In genomic region chr17:10621397-10621796, GRCh38 we compare ENCODE assay signal across 20 cellular contexts.
"Had no signal": no experiment of that assay in that cellular context is flagged by ENCODE, and none has a peak within 500 bp of the region (broad histone marks: within the 10 kb centered on the region; RNA-seq: fewer than 3 reads in every experiment).

No MANE protein-coding gene starts in this region.

- H3K36me3 ChIP-seq: colonic mucosa, prostate gland, right lobe of liver, thoracic aorta had no signal

- ATAC-seq: left lobe of liver; natural killer cell treated with Interleukin-12 subunit alpha and Interleukin-12 subunit beta and Interleukin-15 and Interleukin-18, amount 100 ng/mL, for 72 hours; stimulated activated naive B cell treated with anti-CD40 and anti-IgM and Interleukin-4, amounts not matched to agents 10 μg/mL and 1 μg/mL and 100 μg/mL, for 72 hours; stimulated activated naive CD8-positive, alpha-beta T cell treated with anti-CD3 and anti-CD28 coated beads, Interleukin-15, amount 100 ng/mL, for 72 hours had no signal

- H3K27me3 Mint-ChIP-seq: stimulated activated naive B cell treated with anti-CD40 and anti-IgM and Interleukin-4, amounts not matched to agents 10 μg/mL and 1 μg/mL and 100 μg/mL, for 72 hours; stimulated activated naive CD8-positive, alpha-beta T cell treated with anti-CD3 and anti-CD28 coated beads, Interleukin-15, amount 100 ng/mL, for 72 hours had no signal

- H3K9me3 Mint-ChIP-seq: natural killer cell treated with Interleukin-12 subunit alpha and Interleukin-12 subunit beta and Interleukin-15 and Interleukin-18, amount 100 ng/mL, for 72 hours; stimulated activated naive B cell treated with anti-CD40 and anti-IgM and Interleukin-4, amounts not matched to agents 10 μg/mL and 1 μg/mL and 100 μg/mL, for 72 hours; stimulated activated naive CD8-positive, alpha-beta T cell treated with anti-CD3 and anti-CD28 coated beads, Interleukin-15, amount 100 ng/mL, for 72 hours; type B pancreatic cell had no signal

- H3K4me1 ChIP-seq: colonic mucosa, parathyroid adenoma, prostate gland, right lobe of liver had no signal

- H3K9me3 ChIP-seq: colonic mucosa, prostate gland, right lobe of liver, thoracic aorta had no signal

- H3K4me3 Mint-ChIP-seq: natural killer cell treated with Interleukin-12 subunit alpha and Interleukin-12 subunit beta and Interleukin-15 and Interleukin-18, amount 100 ng/mL, for 72 hours; stimulated activated naive B cell treated with anti-CD40 and anti-IgM and Interleukin-4, amounts not matched to agents 10 μg/mL and 1 μg/mL and 100 μg/mL, for 72 hours; stimulated activated naive CD8-positive, alpha-beta T cell treated with anti-CD3 and anti-CD28 coated beads, Interleukin-15, amount 100 ng/mL, for 72 hours; type B pancreatic cell had no signal

- FAIRE-seq: islet of Langerhans, urothelium cell line had no signal

- H2AFZ ChIP-seq: parathyroid adenoma had no signal

- H3K27ac ChIP-seq: colonic mucosa, parathyroid adenoma, right lobe of liver, thoracic aorta had no signal

- H3K4me1 Mint-ChIP-seq: stimulated activated naive CD8-positive, alpha-beta T cell treated with anti-CD3 and anti-CD28 coated beads, Interleukin-15, amount 100 ng/mL, for 72 hours had no signal

- H3K36me3 Mint-ChIP-seq: natural killer cell treated with Interleukin-12 subunit alpha and Interleukin-12 subunit beta and Interleukin-15 and Interleukin-18, amount 100 ng/mL, for 72 hours; stimulated activated naive B cell treated with anti-CD40 and anti-IgM and Interleukin-4, amounts not matched to agents 10 μg/mL and 1 μg/mL and 100 μg/mL, for 72 hours; type B pancreatic cell had no signal

- DNase-seq: caudate nucleus; colonic mucosa; dermis blood vessel endothelial cell; foreskin fibroblast; head of caudate nucleus; hippocampal formation; retina; stimulated activated CD4-positive, alpha-beta T cell treated with anti-CD3 and anti-CD28 coated beads, Interleukin-2, amount 100 ng/mL, for 24 hours; stimulated activated CD4-positive, alpha-beta T cell treated with anti-CD3 and anti-CD28 coated beads, Interleukin-4, amount 100 ng/mL, for 4 hours; stimulated activated naive B cell treated with anti-CD40 and anti-IgM and Interleukin-4, amounts not matched to agents 10 μg/mL and 1 μg/mL and 100 μg/mL, for 72 hours; stimulated activated naive CD8-positive, alpha-beta T cell treated with anti-CD3 and anti-CD28 coated beads, Interleukin-15, amount 100 ng/mL, for 72 hours had no signal

- H3K27me3 ChIP-seq: colonic mucosa, right lobe of liver had no signal

- H3K9ac ChIP-seq: parathyroid adenoma had no signal

- H3K27ac Mint-ChIP-seq: natural killer cell treated with Interleukin-12 subunit alpha and Interleukin-12 subunit beta and Interleukin-15 and Interleukin-18, amount 100 ng/mL, for 72 hours; stimulated activated naive B cell treated with anti-CD40 and anti-IgM and Interleukin-4, amounts not matched to agents 10 μg/mL and 1 μg/mL and 100 μg/mL, for 72 hours; stimulated activated naive CD8-positive, alpha-beta T cell treated with anti-CD3 and anti-CD28 coated beads, Interleukin-15, amount 100 ng/mL, for 72 hours; type B pancreatic cell had no signal

- H3K4me3 ChIP-seq: colonic mucosa, prostate gland, right lobe of liver, thoracic aorta had no signal

- H3K79me2 ChIP-seq: parathyroid adenoma had no signal
